ENCODE assay signal across 10 cellular contexts in the genomic region with DNA sequence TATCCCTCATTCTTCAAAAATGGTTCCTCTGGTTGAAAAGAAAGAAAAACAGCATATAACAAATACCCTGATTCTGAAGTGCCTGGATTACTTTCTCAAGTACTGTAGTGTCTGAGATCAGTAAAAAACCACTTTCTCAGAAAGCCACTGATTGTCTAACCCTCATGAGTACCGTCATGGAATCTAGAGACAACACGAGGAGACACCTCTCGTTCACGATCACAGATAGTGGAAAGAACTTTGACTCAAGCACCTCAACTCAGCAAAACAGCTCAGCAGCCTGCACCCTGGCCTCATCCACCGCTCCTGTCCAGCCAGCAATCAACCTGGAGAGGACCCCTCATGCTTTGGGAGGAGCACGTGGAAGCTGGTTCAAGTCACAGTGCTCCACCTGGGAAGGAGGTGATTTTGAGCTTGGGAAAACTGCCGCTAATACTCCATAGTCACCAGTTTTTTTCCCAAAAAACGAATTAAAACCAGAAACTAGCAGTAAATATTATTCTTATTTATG. TPM values are rescaled to one million over a fixed set of nuclear protein-coding genes. Genes with fewer than 3 reads are reported as not detected.
DNase-seq lines count a peak whose midpoint lies in the region; ATAC-seq and TF ChIP-seq lines count a peak whose summit lies in the region.
"Had no signal": no experiment of that assay in that cellular context is flagged by ENCODE, and none has a peak within 500 bp of the region (broad histone marks: within the 10 kb centered on the region; RNA-seq: fewer than 3 reads in every experiment).

No MANE protein-coding gene starts in this region.

- no peak overlapping the region for H3K27ac ChIP-seq in OCI-LY3 (ENCODE audit: low read length)
- peak overlapping the region; percentile 76 to 94 (median 82) for H3K27ac ChIP-seq in right lobe of liver
- H3K27ac ChIP-seq in testis, result no peak overlapping the region

- no peaks in the 10 kb centered on the region for H3K36me3 ChIP-seq in OCI-LY3 (replicated peaks; ENCODE audit: low read depth, low read length)
- H3K36me3 ChIP-seq in right lobe of liver, result no peaks in the 10 kb centered on the region
- no peaks in the 10 kb centered on the region for H3K36me3 ChIP-seq in testis (ENCODE audit: low read depth, missing control alignments)

- H3K4me2 ChIP-seq in OCI-LY3 (ENCODE audit: low read length), result peak overlapping the region; percentile 77

- peaks cover 23% of the 10 kb centered on the region for H3K4me1 ChIP-seq in OCI-LY3 (ENCODE audit: low read length)
- peaks cover 0 to 45% (median 20%) of the 10 kb centered on the region in 4 donors for H3K4me1 ChIP-seq in right lobe of liver
- H3K4me1 ChIP-seq in testis, result peaks cover 3% of the 10 kb centered on the region

- H3K4me3 ChIP-seq in OCI-LY3 (ENCODE audit: low read length) (peak overlapping the region; percentile 64), right lobe of liver (peak overlapping the region; percentile 6 to 38 (median 30)), testis (no peak overlapping the region)

- WGBS in right lobe of liver (ENCODE audit: insufficient coverage, low coverage, low lambda C conversion rate, missing lambda C conversion rate), result 11% methylated on average over 8 of the region's 8 CpGs
- 85 to 93% methylated on average over 8 of the region's 8 CpGs for WGBS in testis, 2 donors

- TF ChIP-seq POLR2A in right lobe of liver (IDR thresholded peaks at IDR 0.05) (peak; percentile 38), testis (IDR thresholded peaks at IDR 0.05) (no peak)

- no peaks in the 10 kb centered on the region for H3K79me2 ChIP-seq in OCI-LY3 (ENCODE audit: low read length)

- no peaks in the 10 kb centered on the region for H4K20me1 ChIP-seq in OCI-LY3 (ENCODE audit: insufficient read depth, low read length)

- H3K27me3 ChIP-seq in OCI-LY3 (ENCODE audit: low read depth, low read length) (no peaks in the 10 kb centered on the region), right lobe of liver (no peaks in the 10 kb centered on the region), testis (no peaks in the 10 kb centered on the region)

- intact Hi-C loops in right lobe of liver (cut with DNase I) (no loop called here), testis (cut with DNase I; ENCODE audit: low total_unique reads) (no loop called here)

- H3K9ac ChIP-seq in OCI-LY3 (ENCODE audit: low read length), result peak overlapping the region; percentile 47

- no peaks in the 10 kb centered on the region for H3K9me3 ChIP-seq in OCI-LY3 (ENCODE audit: insufficient read depth, low read length)
- no peaks in the 10 kb centered on the region for H3K9me3 ChIP-seq in right lobe of liver
- no peaks in the 10 kb centered on the region for H3K9me3 ChIP-seq in testis

- peak overlapping the region; percentile 87 for H2AFZ ChIP-seq in OCI-LY3 (ENCODE audit: low read depth, low read length)

- peak; percentile 49 for DNase-seq in activated T-cell treated with anti-CD3 and anti-CD28 coated beads for 48 hours (ENCODE audit: low read depth)
- DNase-seq in right lobe of liver, result peak in 2 of 3 donors; percentile 67 to 72
- DNase-seq in stimulated activated naive CD4-positive, alpha-beta T cell treated with Interleukin-2 at 50 U/mL for 16 hours (lab: John Stamatoyannopoulos, UW), result peak; percentile 32
- no peak for DNase-seq in amniotic stem cell (lab: John Stamatoyannopoulos, UW)
- no peak for DNase-seq in NCI-H187 treated with DMSO at 0.1 percent for 48 hours (lab: John Stamatoyannopoulos, UW)
- DNase-seq in testis, result no peak
- DNase-seq: NCI-H524 had no signal

- TF ChIP-seq CTCF in OCI-LY3 (IDR thresholded peaks at IDR 0.05; ENCODE audit: low read depth, low read length), result no peak
- no peak for TF ChIP-seq CTCF in right lobe of liver (IDR thresholded peaks at IDR 0.05)
- no peak for TF ChIP-seq CTCF in testis (IDR thresholded peaks at IDR 0.05)

- peak; percentile 44 to 73 (median 62) for ATAC-seq in right lobe of liver
- no peak for ATAC-seq in SK-N-SH treated with all-trans-retinoic acid at 6 μM for 48 hours

TF ChIP-seq in SK-N-SH treated with all-trans-retinoic acid at 6 μM for 48 hours, 23 proteins besides CTCF, POLR2A, EP300 and RAD21 (continues in another document):
- no peak for TF ChIP-seq ZNF8 (CRISPR knock-in tag; IDR thresholded peaks at IDR 0.05)
- no peak for TF ChIP-seq TOX (CRISPR knock-in tag; IDR thresholded peaks at IDR 0.05; ENCODE audit: borderline replicate concordance)
- no peak for TF ChIP-seq ISL1 (CRISPR knock-in tag; IDR thresholded peaks at IDR 0.05)
- TF ChIP-seq ZC3H10 (CRISPR knock-in tag; IDR thresholded peaks at IDR 0.05), result no peak
- no peak for TF ChIP-seq TCF4 (CRISPR knock-in tag; IDR thresholded peaks at IDR 0.05; ENCODE audit: borderline replicate concordance)
- TF ChIP-seq ZFP3 (CRISPR knock-in tag; IDR thresholded peaks at IDR 0.05), result no peak
- TF ChIP-seq, protein P1, sequence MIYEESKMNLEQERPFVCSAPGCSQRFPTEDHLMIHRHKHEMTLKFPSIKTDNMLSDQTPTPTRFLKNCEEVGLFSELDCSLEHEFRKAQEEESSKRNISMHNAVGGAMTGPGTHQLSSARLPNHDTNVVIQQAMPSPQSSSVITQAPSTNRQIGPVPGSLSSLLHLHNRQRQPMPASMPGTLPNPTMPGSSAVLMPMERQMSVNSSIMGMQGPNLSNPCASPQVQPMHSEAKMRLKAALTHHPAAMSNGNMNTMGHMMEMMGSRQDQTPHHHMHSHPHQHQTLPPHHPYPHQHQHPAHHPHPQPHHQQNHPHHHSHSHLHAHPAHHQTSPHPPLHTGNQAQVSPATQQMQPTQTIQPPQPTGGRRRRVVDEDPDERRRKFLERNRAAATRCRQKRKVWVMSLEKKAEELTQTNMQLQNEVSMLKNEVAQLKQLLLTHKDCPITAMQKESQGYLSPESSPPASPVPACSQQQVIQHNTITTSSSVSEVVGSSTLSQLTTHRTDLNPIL (CRISPR knock-in tag; IDR thresholded peaks at IDR 0.05; ENCODE audit: low read depth), result no peak
- TF ChIP-seq, protein P2, sequence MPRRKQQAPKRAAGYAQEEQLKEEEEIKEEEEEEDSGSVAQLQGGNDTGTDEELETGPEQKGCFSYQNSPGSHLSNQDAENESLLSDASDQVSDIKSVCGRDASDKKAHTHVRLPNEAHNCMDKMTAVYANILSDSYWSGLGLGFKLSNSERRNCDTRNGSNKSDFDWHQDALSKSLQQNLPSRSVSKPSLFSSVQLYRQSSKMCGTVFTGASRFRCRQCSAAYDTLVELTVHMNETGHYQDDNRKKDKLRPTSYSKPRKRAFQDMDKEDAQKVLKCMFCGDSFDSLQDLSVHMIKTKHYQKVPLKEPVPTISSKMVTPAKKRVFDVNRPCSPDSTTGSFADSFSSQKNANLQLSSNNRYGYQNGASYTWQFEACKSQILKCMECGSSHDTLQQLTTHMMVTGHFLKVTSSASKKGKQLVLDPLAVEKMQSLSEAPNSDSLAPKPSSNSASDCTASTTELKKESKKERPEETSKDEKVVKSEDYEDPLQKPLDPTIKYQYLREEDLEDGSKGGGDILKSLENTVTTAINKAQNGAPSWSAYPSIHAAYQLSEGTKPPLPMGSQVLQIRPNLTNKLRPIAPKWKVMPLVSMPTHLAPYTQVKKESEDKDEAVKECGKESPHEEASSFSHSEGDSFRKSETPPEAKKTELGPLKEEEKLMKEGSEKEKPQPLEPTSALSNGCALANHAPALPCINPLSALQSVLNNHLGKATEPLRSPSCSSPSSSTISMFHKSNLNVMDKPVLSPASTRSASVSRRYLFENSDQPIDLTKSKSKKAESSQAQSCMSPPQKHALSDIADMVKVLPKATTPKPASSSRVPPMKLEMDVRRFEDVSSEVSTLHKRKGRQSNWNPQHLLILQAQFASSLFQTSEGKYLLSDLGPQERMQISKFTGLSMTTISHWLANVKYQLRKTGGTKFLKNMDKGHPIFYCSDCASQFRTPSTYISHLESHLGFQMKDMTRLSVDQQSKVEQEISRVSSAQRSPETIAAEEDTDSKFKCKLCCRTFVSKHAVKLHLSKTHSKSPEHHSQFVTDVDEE (CRISPR knock-in tag; IDR thresholded peaks at IDR 0.05), result no peak
- TF ChIP-seq, protein P3, sequence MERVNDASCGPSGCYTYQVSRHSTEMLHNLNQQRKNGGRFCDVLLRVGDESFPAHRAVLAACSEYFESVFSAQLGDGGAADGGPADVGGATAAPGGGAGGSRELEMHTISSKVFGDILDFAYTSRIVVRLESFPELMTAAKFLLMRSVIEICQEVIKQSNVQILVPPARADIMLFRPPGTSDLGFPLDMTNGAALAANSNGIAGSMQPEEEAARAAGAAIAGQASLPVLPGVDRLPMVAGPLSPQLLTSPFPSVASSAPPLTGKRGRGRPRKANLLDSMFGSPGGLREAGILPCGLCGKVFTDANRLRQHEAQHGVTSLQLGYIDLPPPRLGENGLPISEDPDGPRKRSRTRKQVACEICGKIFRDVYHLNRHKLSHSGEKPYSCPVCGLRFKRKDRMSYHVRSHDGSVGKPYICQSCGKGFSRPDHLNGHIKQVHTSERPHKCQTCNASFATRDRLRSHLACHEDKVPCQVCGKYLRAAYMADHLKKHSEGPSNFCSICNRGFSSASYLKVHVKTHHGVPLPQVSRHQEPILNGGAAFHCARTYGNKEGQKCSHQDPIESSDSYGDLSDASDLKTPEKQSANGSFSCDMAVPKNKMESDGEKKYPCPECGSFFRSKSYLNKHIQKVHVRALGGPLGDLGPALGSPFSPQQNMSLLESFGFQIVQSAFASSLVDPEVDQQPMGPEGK (CRISPR knock-in tag; IDR thresholded peaks at IDR 0.05; ENCODE audit: borderline replicate concordance), result no peak
- TF ChIP-seq SNAI2 (CRISPR knock-in tag; IDR thresholded peaks at IDR 0.05), result no peak
- no peak for TF ChIP-seq OSR1 (CRISPR knock-in tag; IDR thresholded peaks at IDR 0.05)
- no peak for TF ChIP-seq POU6F1 (CRISPR knock-in tag; IDR thresholded peaks at IDR 0.05; ENCODE audit: borderline replicate concordance, low read depth)
- TF ChIP-seq ZNF565 (CRISPR knock-in tag; conservative IDR thresholded peaks at IDR 0.05; ENCODE audit: low read depth), result no peak
- TF ChIP-seq ESRRG (CRISPR knock-in tag; IDR thresholded peaks at IDR 0.05), result no peak
- no peak for TF ChIP-seq BACH2 (CRISPR knock-in tag; IDR thresholded peaks at IDR 0.05; ENCODE audit: borderline replicate concordance)

RNA-seq across cellular contexts. Expression of gene SCML4, which starts 1.0 kb away (rescaled TPM):
- 1 to 10 TPM; 1.0 to 4.9 (median 1.5) TPM for total RNA-seq in right lobe of liver
- total RNA-seq in testis, result 1 to 10 TPM; 1.3 to 1.4 TPM
- polyA plus RNA-seq in testis (ENCODE audit: insufficient read depth, low read depth, low replicate concordance), result 7.8 TPM
- total RNA-seq: kidney epithelial cell had no signal

Comparison
In these comparisons a context has a peak if more than half of its experiments do, and no peak if none do; other contexts are left out.
1. H3K27ac ChIP-seq: peak in right lobe of liver (3 of 3); none in OCI-LY3 (single experiment) and testis (0 of 2).
2. H3K4me3 ChIP-seq: peak in OCI-LY3 (single experiment) and right lobe of liver (3 of 3); none in testis (0 of 2).
3. DNase-seq: peak in activated T-cell treated with anti-CD3 and anti-CD28 coated beads for 48 hours (single experiment), right lobe of liver (2 of 3) and stimulated activated naive CD4-positive, alpha-beta T cell treated with Interleukin-2 at 50 U/mL for 16 hours (single experiment); none in amniotic stem cell (single experiment), NCI-H187 treated with DMSO at 0.1 percent for 48 hours (single experiment) and testis (single experiment).